ENCODE assay signal across 1 cellular context in genomic region chr9:128552744-128553221, GRCh38.
TF ChIP-seq lines count a peak whose summit lies in the region.

No MANE protein-coding gene starts in this region.

TF ChIP-seq in GM12878, 131 proteins besides CTCF, POLR2A, EP300 and RAD21 (continues in another document):
- TF ChIP-seq GATAD2B (conservative IDR thresholded peaks at IDR 0.05; ENCODE audit: low read depth) (peak; percentile 90), KLF5 (IDR thresholded peaks at IDR 0.05; ENCODE audit: partially characterized antibody) (no peak), E2F8 (IDR thresholded peaks at IDR 0.05; ENCODE audit: low read depth, partially characterized antibody) (no peak), DPF2 (IDR thresholded peaks at IDR 0.05) (peak; percentile 76), WRNIP1 (IDR thresholded peaks at IDR 0.05; ENCODE audit: borderline replicate concordance, low read depth, low read length) (no peak), USF1 (IDR thresholded peaks at IDR 0.05; ENCODE audit: borderline replicate concordance, extremely low read length, insufficient read depth, low read depth, low read length) (no peak), NR2C2 (IDR thresholded peaks at IDR 0.05; ENCODE audit: borderline replicate concordance, control insufficient read depth, insufficient read length, low read depth) (no peak), ZZZ3 (IDR thresholded peaks at IDR 0.05; ENCODE audit: control insufficient read depth, insufficient read length, low read depth) (no peak), CHD4 (IDR thresholded peaks at IDR 0.05) (no peak), MEF2B (IDR thresholded peaks at IDR 0.05; ENCODE audit: partially characterized antibody, poor library complexity, severe bottlenecking) (no peak), SKIL (IDR thresholded peaks at IDR 0.05; ENCODE audit: low read depth, poor library complexity, severe bottlenecking) (no peak), RB1 (IDR thresholded peaks at IDR 0.05; ENCODE audit: borderline replicate concordance) (0 out of 2 replicates have a peak, but pooled peaks have one; percentile 89), TARDBP (IDR thresholded peaks at IDR 0.05; ENCODE audit: borderline replicate concordance) (no peak), REST (IDR thresholded peaks at IDR 0.05; ENCODE audit: low read depth, low read length) (no peak), PML (IDR thresholded peaks at IDR 0.05; ENCODE audit: low read length) (no peak), SUPT20H (IDR thresholded peaks at IDR 0.05; ENCODE audit: borderline replicate concordance, control insufficient read depth, low read depth, low read length) (no peak), RBBP5 (conservative IDR thresholded peaks at IDR 0.05) (no peak), ESRRA (IDR thresholded peaks at IDR 0.05; ENCODE audit: low read length) (no peak), ATF7 (IDR thresholded peaks at IDR 0.05; ENCODE audit: low read depth) (no peak), ATF2 (IDR thresholded peaks at IDR 0.05; ENCODE audit: low read length) (no peak), BCLAF1 (IDR thresholded peaks at IDR 0.05) (no peak), HDGF (IDR thresholded peaks at IDR 0.05) (no peak), SMAD5 (IDR thresholded peaks at IDR 0.05; ENCODE audit: low read depth) (no peak; the same call in 1 of the 2 replicates), TCF12 (IDR thresholded peaks at IDR 0.05; ENCODE audit: low read depth, low read length) (no peak), ETV6 (conservative IDR thresholded peaks at IDR 0.05 in 1 of 2, IDR thresholded peaks at IDR 0.05 in 1 of 2; ENCODE audit: borderline replicate concordance in 1 of 2, low read depth in 1 of 2) (no peak), CUX1 (IDR thresholded peaks at IDR 0.05; ENCODE audit: insufficient replicate concordance, low read depth, low read length) (no peak), POU2F2 (IDR thresholded peaks at IDR 0.05; ENCODE audit: borderline replicate concordance, low read depth, low read length) (no peak), RELA (IDR thresholded peaks at IDR 0.05; ENCODE audit: borderline replicate concordance, partially characterized antibody) (no peak), CBX3 (IDR thresholded peaks at IDR 0.05; ENCODE audit: borderline replicate concordance, low read depth) (no peak), ZBTB40 (IDR thresholded peaks at IDR 0.05; ENCODE audit: borderline replicate concordance) (no peak), SMC3 (IDR thresholded peaks at IDR 0.05; ENCODE audit: borderline replicate concordance, low read length) (no peak), HCFC1 (IDR thresholded peaks at IDR 0.05; ENCODE audit: low read length) (no peak), ZNF217 (IDR thresholded peaks at IDR 0.05) (peak; percentile 83), JUNB (IDR thresholded peaks at IDR 0.05) (no peak), EZH2 (IDR thresholded peaks at IDR 0.05; ENCODE audit: borderline replicate concordance, control insufficient read depth, low read depth, low read length) (no peak)
